Comparison of ENCODE assay signal across 1 cellular context in genomic region chr17:45011767-45012166, GRCh38.
A peak's percentile ranks its signal among the peaks of the same experiment; 100 is the strongest.
TF ChIP-seq lines count a peak whose summit lies in the region.

No MANE protein-coding gene starts in this region.

TF ChIP-seq in HepG2, 621 proteins besides CTCF, POLR2A, EP300 and RAD21:
- TF ChIP-seq BHLHE40 (IDR thresholded peaks at IDR 0.05; ENCODE audit: low read length) (no peak), HNF4A (CRISPR knock-in tag; IDR thresholded peaks at IDR 0.05) (peak; percentile 24; the same call in 1 of the 2 replicates)
